11 cellular contexts compared by ENCODE assay signal in genomic region chr9:100554935-100555401, GRCh38. TPM values are rescaled to one million over a fixed set of nuclear protein-coding genes. Genes with fewer than 3 reads are reported as not detected.
A peak's percentile ranks its signal among the peaks of the same experiment; 100 is the strongest.
DNase-seq lines count a peak whose midpoint lies in the region; ATAC-seq and TF ChIP-seq lines count a peak whose summit lies in the region.
"Had no signal": no experiment of that assay in that cellular context is flagged by ENCODE, and none has a peak within 500 bp of the region (broad histone marks: within the 10 kb centered on the region; RNA-seq: fewer than 3 reads in every experiment).

No MANE protein-coding gene starts in this region.

- no peak overlapping the region for H3K4me3 ChIP-seq in choroid plexus epithelial cell (ENCODE audit: low read depth, low read length)
- H3K4me3 ChIP-seq in ascending aorta: no peak overlapping the region

- peaks cover 0 to 5% of the 10 kb centered on the region in 2 donors for H3K36me3 ChIP-seq in ascending aorta

- peak; percentile 43 for ATAC-seq in GM19351 (IDR thresholded peaks at IDR 0.05; ENCODE audit: unreplicated experiment)
- peak; percentile 32 for ATAC-seq in HG03103 (IDR thresholded peaks at IDR 0.05; ENCODE audit: low read depth, unreplicated experiment)
- no peak for ATAC-seq in HG03469 (IDR thresholded peaks at IDR 0.05; ENCODE audit: unreplicated experiment)
- ATAC-seq: activated T-cell treated with anti-CD3 and anti-CD28 coated beads, Interleukin-2, amount 50 U/mL, for 4 hours had no signal

- H3K27ac Mint-ChIP-seq in progenitor cell of endocrine pancreas: peak overlapping the region; percentile 53
- H3K27ac Mint-ChIP-seq: nephron progenitor cell had no signal

- H3K27me3 Mint-ChIP-seq in progenitor cell of endocrine pancreas: no peaks in the 10 kb centered on the region

- no peaks in the 10 kb centered on the region for H3K4me1 Mint-ChIP-seq in progenitor cell of endocrine pancreas (ENCODE audit: low read depth)
- H3K4me1 Mint-ChIP-seq: nephron progenitor cell had no signal

- no peaks in the 10 kb centered on the region for H3K9me3 ChIP-seq in ascending aorta

- TF ChIP-seq CTCF in choroid plexus epithelial cell (conservative IDR thresholded peaks at IDR 0.05; ENCODE audit: low read depth, low read length): no peak
- no peak for TF ChIP-seq CTCF in progenitor cell of endocrine pancreas (IDR thresholded peaks at IDR 0.05; ENCODE audit: unreplicated experiment)
- TF ChIP-seq CTCF in ascending aorta (IDR thresholded peaks at IDR 0.05): no peak

- H3K4me3 Mint-ChIP-seq in progenitor cell of endocrine pancreas (ENCODE audit: low read depth): no peak overlapping the region
- H3K4me3 Mint-ChIP-seq: activated T-cell treated with anti-CD3 and anti-CD28 coated beads, Interleukin-2, amount 50 U/mL, for 4 hours; nephron progenitor cell had no signal

- no peaks in the 10 kb centered on the region for H3K4me1 ChIP-seq in ascending aorta

- intact Hi-C loops in ascending aorta (cut with DNase I): no loop called here

- peaks cover 22% of the 10 kb centered on the region for H3K36me3 Mint-ChIP-seq in progenitor cell of endocrine pancreas (ENCODE audit: insufficient read depth)

- H3K9me3 Mint-ChIP-seq in progenitor cell of endocrine pancreas (ENCODE audit: low read depth): peaks cover 3% of the 10 kb centered on the region
- H3K9me3 Mint-ChIP-seq: activated T-cell treated with anti-CD3 and anti-CD28 coated beads, Interleukin-2, amount 50 U/mL, for 4 hours; nephron progenitor cell had no signal

- H3K27ac ChIP-seq in ascending aorta: no peak overlapping the region

- DNase-seq in choroid plexus epithelial cell (ENCODE audit: low read depth) (peak; percentile 62), progenitor cell of endocrine pancreas (ENCODE audit: low spot score, unreplicated experiment) (no peak), ascending aorta (ENCODE audit: low spot score in 2 of 2) (no peak), DMS53 (lab: John Stamatoyannopoulos, UW) (no peak)
- no peak for DNase-seq in activated CD4-positive, alpha-beta T cell treated with anti-CD3 and anti-CD28 coated beads, Interleukin-2, amount 50 U/mL, for 48 hours
- DNase-seq: activated T-cell treated with anti-CD3 and anti-CD28 coated beads, Interleukin-2, amount 50 U/mL, for 4 hours; NCI-H1092 treated with DMSO at 0.1 percent for 48 hours; nephron progenitor cell had no signal

- no peaks in the 10 kb centered on the region for H3K27me3 ChIP-seq in ascending aorta

RNA-seq across cellular contexts. Expression of gene CAVIN4, which starts 22.9 kb away (rescaled TPM):
- total RNA-seq in progenitor cell of endocrine pancreas (14.5 and 18.1 TPM in 2 replicates), ascending aorta (not detected)

Comparison
In these comparisons a context has a peak if more than half of its experiments do, and no peak if none do; other contexts are left out.
1. RNA of gene CAVIN4, which starts 22.9 kb away (total RNA-seq): 14.5 to 18.1 TPM in progenitor cell of endocrine pancreas; not detected in ascending aorta (single experiment); every median in the first group is over 10 times any median in the second.